In genomic region chr17:76254275-76254674, GRCh38 we compare ENCODE assay signal across 20 cellular contexts. TPM values are rescaled to one million over a fixed set of nuclear protein-coding genes. Genes with fewer than 3 reads are reported as not detected.
A peak's percentile ranks its signal among the peaks of the same experiment; 100 is the strongest.
DNase-seq lines count a peak whose midpoint lies in the region; ATAC-seq, FAIRE-seq and TF ChIP-seq lines count a peak whose summit lies in the region.
"Had no signal": no experiment of that assay in that cellular context is flagged by ENCODE, and none has a peak within 500 bp of the region (broad histone marks: within the 10 kb centered on the region; RNA-seq: fewer than 3 reads in every experiment).

No MANE protein-coding gene starts in this region.

- peak overlapping the region in 5 of 8 donors; percentile 40 to 76 (median 51) for H3K27ac Mint-ChIP-seq in CD8-positive, alpha-beta memory T cell

- peaks cover 52% of the 10 kb centered on the region for H3K4me1 ChIP-seq in CD8-positive, alpha-beta memory T cell (ENCODE audit: insufficient read depth, low read length)
- H3K4me1 ChIP-seq in H1 (replicated peaks in 1 of 4; ENCODE audit: control insufficient read depth in 3 of 4, insufficient read depth in 4 of 4, low read length in 3 of 4) (no peaks in the 10 kb centered on the region), trophoblast cell (ENCODE audit: control insufficient read depth in 1 of 2, insufficient read depth in 2 of 2, low read length in 2 of 2) (peaks cover 9 to 16% of the 10 kb centered on the region in 2 experiments)
- H3K4me1 ChIP-seq: HAP-1 had no signal

- no peaks in the 10 kb centered on the region for H3K9me3 ChIP-seq in CD8-positive, alpha-beta memory T cell (ENCODE audit: low read length)
- H3K9me3 ChIP-seq in H1 (ENCODE audit: insufficient read depth in 2 of 2, low read depth in 1 of 2, low read length in 1 of 2) (no peaks in the 10 kb centered on the region; a peak in 1 of 4 replicates), trophoblast cell (ENCODE audit: insufficient read depth, low read depth, low read length) (no peaks in the 10 kb centered on the region)
- H3K9me3 ChIP-seq: HAP-1 had no signal

- H3K36me3 Mint-ChIP-seq in CD8-positive, alpha-beta memory T cell: peaks cover 0 to 3% (median 1%) of the 10 kb centered on the region in 3 donors
- H3K36me3 Mint-ChIP-seq: IgD-negative memory B cell had no signal

- H3K79me1 ChIP-seq in H1 (ENCODE audit: low read depth, low read length): no peaks in the 10 kb centered on the region
- peaks cover 6% of the 10 kb centered on the region for H3K79me1 ChIP-seq in trophoblast cell (ENCODE audit: low read length)

- H2AFZ ChIP-seq in H1 (ENCODE audit: low read length): no peak overlapping the region
- no peak overlapping the region for H2AFZ ChIP-seq in trophoblast cell (ENCODE audit: insufficient read depth, low read length, poor library complexity)

- TF ChIP-seq CTCF in H1 (IDR thresholded peaks at IDR 0.05; ENCODE audit: control extremely low read depth in 1 of 3, insufficient read depth in 1 of 3, low read depth in 1 of 3, low read length in 3 of 3): no peak

- H2BK20ac ChIP-seq in H1 (ENCODE audit: low read length): no peak overlapping the region

- TF ChIP-seq RAD21 in H1 (IDR thresholded peaks at IDR 0.05 in 1 of 2, conservative IDR thresholded peaks at IDR 0.05 in 1 of 2; ENCODE audit: low read depth in 2 of 2, low read length in 2 of 2): no peak

- H4K8ac ChIP-seq in H1 (ENCODE audit: extremely low read depth, insufficient read depth, low read length) (peak overlapping the region; percentile 38; the same call in 1 of the 2 replicates), trophoblast cell (ENCODE audit: low read depth, low read length) (no peak overlapping the region)

- H2AK5ac ChIP-seq in H1 (ENCODE audit: low read depth, low read length) (no peak overlapping the region), trophoblast cell (ENCODE audit: low read length) (peak overlapping the region; percentile 41)

- peaks cover 38 to 51% (median 42%) of the 10 kb centered on the region in 3 donors for H3K4me1 Mint-ChIP-seq in CD8-positive, alpha-beta memory T cell

- no peaks in the 10 kb centered on the region for H3K36me3 ChIP-seq in CD8-positive, alpha-beta memory T cell (ENCODE audit: insufficient read depth, low read length)
- no peaks in the 10 kb centered on the region for H3K36me3 ChIP-seq in H1 (ENCODE audit: control insufficient read depth in 2 of 4, insufficient read depth in 4 of 4, low read length in 3 of 4)
- no peaks in the 10 kb centered on the region for H3K36me3 ChIP-seq in trophoblast cell (ENCODE audit: control insufficient read depth in 1 of 2, insufficient read depth in 2 of 2, low read length in 2 of 2)
- H3K36me3 ChIP-seq: HAP-1 had no signal

- no peak for FAIRE-seq in H1 (lab: Jason Lieb, UNC)
- FAIRE-seq: GM12892 had no signal

- no peak overlapping the region for H3K9ac ChIP-seq in H1 (replicated peaks in 1 of 4; ENCODE audit: extremely low read depth in 1 of 4, low read depth in 3 of 4, low read length in 3 of 4)
- no peak overlapping the region for H3K9ac ChIP-seq in trophoblast cell (ENCODE audit: low read length)

- H3K9me3 Mint-ChIP-seq in CD8-positive, alpha-beta memory T cell: peaks cover 0 to 2% (median 0%) of the 10 kb centered on the region in 5 donors
- H3K9me3 Mint-ChIP-seq: IgD-negative memory B cell had no signal

- H3K18ac ChIP-seq in H1 (ENCODE audit: extremely low read depth, low read length) (no peak overlapping the region), trophoblast cell (ENCODE audit: low read length) (no peak overlapping the region)

- no peak overlapping the region for H3K4me2 ChIP-seq in H1 (ENCODE audit: insufficient read depth in 1 of 2, low read depth in 2 of 2, low read length in 2 of 2)
- no peak overlapping the region for H3K4me2 ChIP-seq in trophoblast cell (ENCODE audit: low read length)

- POLR2A ChIA-PET in CD8-positive, alpha-beta memory T cell (lab: Charles Lee): interaction anchor here (1.0 to 1.4 kb wide), 2 partner anchors 13 kb away, joined by 3 read pairs; no protein-coding TSS in a partner anchor
- POLR2A ChIA-PET in H1 (lab: Charles Lee; ENCODE audit: partially characterized antibody): interaction anchor here (1.1 kb wide), 1 partner anchor 9 kb away, joined by 3 read pairs; no protein-coding TSS in a partner anchor

- 87% methylated on average over 5 of the region's 5 CpGs; no CpG with 5 or more reads in 1 of the 2 experiments for WGBS in H1 (ENCODE audit: extremely low coverage in 1 of 2, insufficient coverage in 1 of 2, insufficient read length in 1 of 2, insufficient replicate concordance in 2 of 2, low coverage in 1 of 2, low lambda C conversion rate in 2 of 2, missing lambda C conversion rate in 1 of 2), 2 experiments
- WGBS in trophoblast cell (ENCODE audit: extremely low coverage, insufficient coverage, insufficient read length): no CpG with 5 or more reads among the region's 5 CpGs

- no peak overlapping the region for H3K4ac ChIP-seq in H1 (replicated peaks; ENCODE audit: insufficient read length, low read depth, low read length)
- no peak overlapping the region for H3K4ac ChIP-seq in trophoblast cell (ENCODE audit: low read depth, low read length)

- H3K27ac ChIP-seq in CD8-positive, alpha-beta memory T cell (ENCODE audit: low read depth, low read length): no peak overlapping the region
- no peak overlapping the region for H3K27ac ChIP-seq in H1 (ENCODE audit: low read depth, low read length)
- H3K27ac ChIP-seq in trophoblast cell (ENCODE audit: low read depth, low read length): no peak overlapping the region

- peaks cover 0 to 3% of the 10 kb centered on the region in 2 donors for H3K27me3 Mint-ChIP-seq in CD8-positive, alpha-beta memory T cell

- no peak for ATAC-seq in HG03565 (IDR thresholded peaks at IDR 0.05; ENCODE audit: unreplicated experiment)

- H3K4me3 Mint-ChIP-seq in CD8-positive, alpha-beta memory T cell: peak overlapping the region in 2 of 7 donors; percentile 17 to 22
- H3K4me3 Mint-ChIP-seq: IgD-negative memory B cell had no signal

- CTCF ChIA-PET in CD8-positive, alpha-beta memory T cell (lab: Charles Lee): interaction anchor here (0.9 to 3.1 kb wide), 5 partner anchors 8 to 75 kb away, joined by 3 to 9 read pairs (median 3); no protein-coding TSS in a partner anchor
- CTCF ChIA-PET in H1 (lab: Charles Lee; ENCODE audit: partially characterized antibody): interaction anchor here (0.6 to 2.5 kb wide), 6 partner anchors 9 to 128 kb away, joined by 3 to 14 read pairs (median 3); no protein-coding TSS in a partner anchor

- H3K14ac ChIP-seq in H1 (ENCODE audit: insufficient read length) (no peak overlapping the region), trophoblast cell (ENCODE audit: low read length) (peak overlapping the region; percentile 36)

- H3K23ac ChIP-seq in H1 (ENCODE audit: insufficient read length): no peak overlapping the region
- H3K23ac ChIP-seq in trophoblast cell (ENCODE audit: low read length): peak overlapping the region; percentile 89

- H3K4me3 ChIP-seq in CD8-positive, alpha-beta memory T cell (ENCODE audit: low read length): no peak overlapping the region
- no peak overlapping the region for H3K4me3 ChIP-seq in H1 (ENCODE audit: extremely low read depth in 1 of 4, insufficient read depth in 2 of 4, low read depth in 3 of 4, low read length in 4 of 4)
- no peak overlapping the region for H3K4me3 ChIP-seq in trophoblast cell (ENCODE audit: low read depth, low read length)
- H3K4me3 ChIP-seq: HAP-1 had no signal

- H4K5ac ChIP-seq in H1 (ENCODE audit: insufficient read length, low read depth, low read length): no peak overlapping the region

- DNase-seq in activated CD8-positive, alpha-beta memory T cell treated with anti-CD3 and anti-CD28 coated beads, Interleukin-2, amount 50 U/mL, for 48 hours: peak; percentile 32
- DNase-seq in activated CD8-positive, alpha-beta memory T cell treated with anti-CD3 and anti-CD28 coated beads, Interleukin-2, amount 50 U/mL, for 4 hours: no peak
- DNase-seq in CD8-positive, alpha-beta memory T cell: no peak
- DNase-seq in H1 (ENCODE audit: low read depth in 1 of 2, low spot score in 2 of 2) (no peak), trophoblast cell (no peak), Kasumi-1 (lab: John Stamatoyannopoulos, UW) (no peak), dermis blood vessel endothelial cell (no peak)
- DNase-seq: AML-193; CD4-positive, CD25-positive, alpha-beta regulatory T cell; DND-41; GDM1; NCI-H1436; NCI-H2081; NCI-H226; NCI-H526; RPMI8226 had no signal

- no peaks in the 10 kb centered on the region for H3K27me3 ChIP-seq in CD8-positive, alpha-beta memory T cell (ENCODE audit: insufficient read depth, low read length, poor library complexity, severe bottlenecking)
- H3K27me3 ChIP-seq in H1 (replicated peaks in 1 of 4; ENCODE audit: control insufficient read depth in 3 of 4, extremely low read depth in 1 of 4, insufficient read depth in 3 of 4, low read length in 3 of 4): no peaks in the 10 kb centered on the region; a peak in 1 of 7 replicates
- no peaks in the 10 kb centered on the region for H3K27me3 ChIP-seq in trophoblast cell (ENCODE audit: insufficient read depth, low read length)

- no peak for TF ChIP-seq POLR2A in H1 (IDR thresholded peaks at IDR 0.05; ENCODE audit: control extremely low read depth in 1 of 2, low read depth in 2 of 2, low read length in 2 of 2)

- H2BK12ac ChIP-seq in H1 (ENCODE audit: low read depth, low read length) (0 out of 2 replicates have a peak overlapping the region, but pooled peaks have one; percentile 12), trophoblast cell (ENCODE audit: low read length) (no peak overlapping the region)

- H4K12ac ChIP-seq in trophoblast cell (ENCODE audit: low read depth, low read length): no peak overlapping the region

- no peak for TF ChIP-seq EP300 in H1 (IDR thresholded peaks at IDR 0.05; ENCODE audit: borderline replicate concordance in 1 of 2, low read depth in 2 of 2, low read length in 2 of 2)

- no peaks in the 10 kb centered on the region for H4K20me1 ChIP-seq in H1 (replicated peaks in 1 of 2; ENCODE audit: control insufficient read depth in 1 of 2, insufficient read depth in 2 of 2, low read length in 2 of 2)

- no peaks in the 10 kb centered on the region for H3K23me2 ChIP-seq in H1 (ENCODE audit: low read depth, low read length)

- 0 out of 2 replicates have a peak overlapping the region, but pooled peaks have one; percentile 24 for H2BK15ac ChIP-seq in H1 (ENCODE audit: low read length)

- H3K56ac ChIP-seq in H1 (replicated peaks; ENCODE audit: insufficient read length, low read depth, low read length): peak overlapping the region; percentile 25

- no peak overlapping the region for H4K91ac ChIP-seq in H1 (replicated peaks; ENCODE audit: insufficient read length, low read length)
- H4K91ac ChIP-seq in trophoblast cell (ENCODE audit: low read depth, low read length): no peak overlapping the region

- H3K79me2 ChIP-seq in H1 (ENCODE audit: control insufficient read depth in 1 of 2, insufficient read depth in 2 of 2, low read length in 2 of 2) (no peaks in the 10 kb centered on the region), trophoblast cell (ENCODE audit: control insufficient read depth, insufficient read depth, low read length, poor library complexity) (no peaks in the 10 kb centered on the region)

- H2BK5ac ChIP-seq in H1 (ENCODE audit: low read depth, low read length): no peak overlapping the region; the same call in 1 of the 2 replicates
- no peak overlapping the region for H2BK5ac ChIP-seq in trophoblast cell (ENCODE audit: low read depth, low read length, poor library complexity)

- H2BK120ac ChIP-seq in H1 (replicated peaks; ENCODE audit: low read depth, low read length) (no peak overlapping the region), trophoblast cell (ENCODE audit: insufficient read depth, low read length, poor library complexity) (no peak overlapping the region)

RNA-seq across cellular contexts. Expression of gene UBALD2, which starts 10.9 kb away (rescaled TPM):
- 100 to 1,000 TPM; 125 to 133 TPM for total RNA-seq in CD8-positive, alpha-beta memory T cell
- polyA plus RNA-seq in CD8-positive, alpha-beta memory T cell: 8.7 TPM
- total RNA-seq in H1 (2021; fragmentation: NEBNext Ultra II Directional; extraction: Animal tissue kit (Norgen Biotek cat#: 25700)): 22.6 and 25.6 TPM in 2 replicates
- polyA plus RNA-seq in H1 (2011; rRNA removed): 17.8 and 26.8 TPM in 2 replicates
- 11.6 TPM for polyA plus RNA-seq in H1 (2011; cell fraction: cytosol; rRNA removed)
- polyA plus RNA-seq in H1 (2011; cell fraction: nucleus; rRNA removed): 20.6 TPM
- 6.2 to 22.1 TPM (median 14.0 TPM) in 4 replicates for polyA plus RNA-seq in H1 (2012, experiment 1 of 2)
- polyA plus RNA-seq in H1 (2012, experiment 2 of 2): 27.4 TPM
- 22.2 TPM for polyA plus RNA-seq in H1 (2013, experiment 1 of 2)
- polyA plus RNA-seq in H1 (2013, experiment 2 of 2): 20.6 TPM
- polyA minus RNA-seq in H1 (2011; rRNA and poly(A)+ RNA removed): 4.8 and 7.9 TPM in 2 replicates
- polyA minus RNA-seq in H1 (2011; cell fraction: cytosol; rRNA and poly(A)+ RNA removed): 26.6 TPM
- polyA minus RNA-seq in H1 (2011; cell fraction: nucleus; rRNA and poly(A)+ RNA removed): 13.2 TPM
- 277 and 287 TPM in 2 replicates for polyA plus RNA-seq in trophoblast cell (2013)
- total RNA-seq in dermis blood vessel endothelial cell: 3.2 and 10.4 TPM in 2 replicates

RNA-seq across cellular contexts. Expression of gene RNF157, which starts 14.0 kb away (rescaled TPM):
- 10 to 100 TPM; 13.9 TPM for total RNA-seq in CD8-positive, alpha-beta memory T cell
- 10.7 TPM for polyA plus RNA-seq in CD8-positive, alpha-beta memory T cell
- total RNA-seq in H1 (2021; fragmentation: NEBNext Ultra II Directional; extraction: Animal tissue kit (Norgen Biotek cat#: 25700)): 13.4 and 14.9 TPM in 2 replicates
- 16.7 and 20.2 TPM in 2 replicates for polyA plus RNA-seq in H1 (2011; rRNA removed)
- 15.2 TPM for polyA plus RNA-seq in H1 (2011; cell fraction: cytosol; rRNA removed)
- polyA plus RNA-seq in H1 (2011; cell fraction: nucleus; rRNA removed): 17.4 TPM
- 13.0 to 30.8 TPM (median 18.2 TPM) in 4 replicates for polyA plus RNA-seq in H1 (2012, experiment 1 of 2)
- polyA plus RNA-seq in H1 (2012, experiment 2 of 2): 10.9 TPM
- 9.3 TPM for polyA plus RNA-seq in H1 (2013, experiment 1 of 2)
- 9.7 TPM for polyA plus RNA-seq in H1 (2013, experiment 2 of 2)
- polyA minus RNA-seq in H1 (2011; rRNA and poly(A)+ RNA removed): 27.8 and 31.8 TPM in 2 replicates
- 16.3 TPM for polyA minus RNA-seq in H1 (2011; cell fraction: cytosol; rRNA and poly(A)+ RNA removed)
- polyA minus RNA-seq in H1 (2011; cell fraction: nucleus; rRNA and poly(A)+ RNA removed): 15.9 TPM
- polyA plus RNA-seq in trophoblast cell (2013): 0.22 and 0.33 TPM in 2 replicates
- 0.34 and 0.74 TPM in 2 replicates for total RNA-seq in dermis blood vessel endothelial cell

RNA-seq across cellular contexts. Expression of gene QRICH2, which starts 53.8 kb away (rescaled TPM):
- total RNA-seq in CD8-positive, alpha-beta memory T cell: 1 to 10 TPM; 2.4 to 2.5 TPM
- 0.22 TPM for polyA plus RNA-seq in CD8-positive, alpha-beta memory T cell
- total RNA-seq in H1 (2021; fragmentation: NEBNext Ultra II Directional; extraction: Animal tissue kit (Norgen Biotek cat#: 25700)): 2.8 and 3.2 TPM in 2 replicates
- polyA plus RNA-seq in H1 (2011; rRNA removed): 3.8 and 4.9 TPM in 2 replicates
- polyA plus RNA-seq in H1 (2011; cell fraction: cytosol; rRNA removed): 4.8 TPM
- 18.4 TPM for polyA plus RNA-seq in H1 (2011; cell fraction: nucleus; rRNA removed)
- polyA plus RNA-seq in H1 (2012, experiment 1 of 2): 2.8 to 4.6 TPM (median 3.9 TPM) in 4 replicates
- 0.89 TPM for polyA plus RNA-seq in H1 (2012, experiment 2 of 2)
- 1.4 TPM for polyA plus RNA-seq in H1 (2013, experiment 1 of 2)
- 1.0 TPM for polyA plus RNA-seq in H1 (2013, experiment 2 of 2)
- polyA minus RNA-seq in H1 (2011; rRNA and poly(A)+ RNA removed): 10.8 and 11.1 TPM in 2 replicates
- 2.0 TPM for polyA minus RNA-seq in H1 (2011; cell fraction: cytosol; rRNA and poly(A)+ RNA removed)
- 5.4 TPM for polyA minus RNA-seq in H1 (2011; cell fraction: nucleus; rRNA and poly(A)+ RNA removed)
- polyA plus RNA-seq in trophoblast cell (2013): 0.69 and 1.00 TPM in 2 replicates
- total RNA-seq in dermis blood vessel endothelial cell: 8.5 and 13.8 TPM in 2 replicates
